28 cellular contexts compared by ENCODE assay signal in the genomic region with DNA sequence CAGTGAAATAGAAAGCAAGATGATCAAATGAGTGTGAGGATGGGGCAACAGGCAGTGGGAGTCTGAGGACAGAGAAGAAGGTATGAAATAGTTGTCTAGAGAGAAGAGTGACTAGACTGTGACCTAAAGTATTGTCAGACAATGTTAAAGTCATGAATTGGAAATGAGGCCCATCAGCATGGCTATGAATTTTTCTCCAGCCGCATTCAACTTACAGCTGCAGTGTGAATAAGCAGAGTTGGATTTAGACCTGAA. TPM values are rescaled to one million over a fixed set of nuclear protein-coding genes. Genes with fewer than 3 reads are reported as not detected.
DNase-seq lines count a peak whose midpoint lies in the region; ATAC-seq and TF ChIP-seq lines count a peak whose summit lies in the region.
"Had no signal": no experiment of that assay in that cellular context is flagged by ENCODE, and none has a peak within 500 bp of the region (broad histone marks: within the 10 kb centered on the region; RNA-seq: fewer than 3 reads in every experiment).

No MANE protein-coding gene starts in this region.

- H4K8ac ChIP-seq in IMR-90 (ENCODE audit: low read depth in 2 of 2, low read length in 2 of 2) = no peak overlapping the region

- no peak overlapping the region for H3K4me2 ChIP-seq in IMR-90 (ENCODE audit: low read depth, low read length)
- H3K4me2 ChIP-seq: BLaER1 had no signal

- DNase-seq in stimulated activated naive CD8-positive, alpha-beta T cell treated with anti-CD3 and anti-CD28 coated beads, Interleukin-15, amount 100 ng/mL, for 72 hours = no peak
- DNase-seq in stimulated activated naive CD8-positive, alpha-beta T cell treated with anti-CD3 and anti-CD28 coated beads, Interleukin-15, Interleukin-2, amounts not matched to agents 100 U/mL and 50 U/mL, for 24 hours = no peak
- no peak for DNase-seq in IMR-90
- no peak for DNase-seq in NAMALWA (ENCODE audit: low spot score)
- no peak for DNase-seq in head of caudate nucleus
- no peak for DNase-seq in germinal center (ENCODE audit: low spot score)
- DNase-seq: 8988T; ACHN; BE2C; C1 segment of cervical spinal cord; CD4-positive, alpha-beta memory T cell; CD8-positive, alpha-beta memory T cell; COR-L47; DMS 273 treated with DMSO at 0.1 percent for 48 hours; DMS153; DMS53; DMS79; DND-41; EL; GDM1 had no signal

- H3K14ac ChIP-seq in IMR-90 (replicated peaks; ENCODE audit: low read depth, low read length) = no peak overlapping the region

- H3K79me1 ChIP-seq in IMR-90 (ENCODE audit: low read depth in 1 of 2, low read length in 2 of 2) = no peaks in the 10 kb centered on the region

- POLR2A ChIA-PET in IMR-90 (lab: Charles Lee; ENCODE audit: unreplicated experiment) = no interaction called here

- H3K27ac Mint-ChIP-seq in stimulated activated naive CD8-positive, alpha-beta T cell treated with anti-CD3 and anti-CD28 coated beads, Interleukin-15, amount 100 ng/mL, for 72 hours = no peak overlapping the region
- H3K27ac Mint-ChIP-seq: CD14-positive monocyte; CD4-positive, alpha-beta memory T cell; CD4-positive, CD25-positive, alpha-beta regulatory T cell; CD8-positive, alpha-beta memory T cell had no signal

- H4K20me1 ChIP-seq in IMR-90 (ENCODE audit: insufficient read depth, low read length) = no peaks in the 10 kb centered on the region
- H4K20me1 ChIP-seq: BLaER1 had no signal

- no peak overlapping the region for H2BK5ac ChIP-seq in IMR-90 (ENCODE audit: low read depth, low read length, poor library complexity, severe bottlenecking)

- no peak overlapping the region for H2BK20ac ChIP-seq in IMR-90 (ENCODE audit: low read depth, low read length)

- no peak overlapping the region for H2BK120ac ChIP-seq in IMR-90 (ENCODE audit: low read depth, low read length)

- TF ChIP-seq CTCF in IMR-90 (conservative IDR thresholded peaks at IDR 0.05; ENCODE audit: low read depth, low read length) = no peak

- H2AFZ ChIP-seq in IMR-90 (replicated peaks; ENCODE audit: low read length, poor library complexity) = no peak overlapping the region

- no peak overlapping the region for H3K18ac ChIP-seq in IMR-90 (ENCODE audit: low read depth, low read length)

- intact Hi-C loops in IMR-90 (cut with micrococcal nuclease) (no loop called here), head of caudate nucleus (cut with DNase I) (no loop called here)

- H2AK9ac ChIP-seq in IMR-90 (replicated peaks; ENCODE audit: low read depth, low read length, poor library complexity) = no peak overlapping the region

- no peak overlapping the region for H3K27ac ChIP-seq in IMR-90 (ENCODE audit: insufficient read depth, low read length)
- H3K27ac ChIP-seq: BLaER1 had no signal

- H3K4me3 Mint-ChIP-seq in stimulated activated naive CD8-positive, alpha-beta T cell treated with anti-CD3 and anti-CD28 coated beads, Interleukin-15, amount 100 ng/mL, for 72 hours = no peak overlapping the region
- H3K4me3 Mint-ChIP-seq: CD14-positive monocyte; CD4-positive, alpha-beta memory T cell; CD4-positive, CD25-positive, alpha-beta regulatory T cell; CD8-positive, alpha-beta memory T cell had no signal

- peak; percentile 23 for ATAC-seq in stimulated activated naive CD8-positive, alpha-beta T cell treated with anti-CD3 and anti-CD28 coated beads, Interleukin-15, amount 100 ng/mL, for 72 hours
- no peak for ATAC-seq in stimulated activated naive CD8-positive, alpha-beta T cell treated with anti-CD3 and anti-CD28 coated beads, Interleukin-15, Interleukin-2, amounts not matched to agents 100 U/mL and 50 U/mL, for 24 hours
- peak; percentile 37 for ATAC-seq in GM21390 (IDR thresholded peaks at IDR 0.05; ENCODE audit: unreplicated experiment)
- no peak for ATAC-seq in IMR-90 (ENCODE audit: low read depth)

- WGBS in IMR-90 (ENCODE audit: extremely low coverage in 2 of 2, insufficient read length in 1 of 2), 2 experiments = no CpG with 5 or more reads among the region's 1 CpG

- H3K9me3 Mint-ChIP-seq in stimulated activated naive CD8-positive, alpha-beta T cell treated with anti-CD3 and anti-CD28 coated beads, Interleukin-15, amount 100 ng/mL, for 72 hours = peaks cover 0 to 12% of the 10 kb centered on the region in 2 donors

- H3K9ac ChIP-seq in IMR-90 (ENCODE audit: low read depth, low read length) = no peak overlapping the region
- H3K9ac ChIP-seq: BLaER1 had no signal

- no peak for TF ChIP-seq RAD21 in IMR-90 (IDR thresholded peaks at IDR 0.05; ENCODE audit: low read length)

- CTCF ChIA-PET in IMR-90 (lab: Yijun Ruan, JAX) = no interaction called here

- H3K27me3 Mint-ChIP-seq in stimulated activated naive CD8-positive, alpha-beta T cell treated with anti-CD3 and anti-CD28 coated beads, Interleukin-15, amount 100 ng/mL, for 72 hours = no peaks in the 10 kb centered on the region
- H3K27me3 Mint-ChIP-seq: CD4-positive, alpha-beta memory T cell; CD4-positive, CD25-positive, alpha-beta regulatory T cell; CD8-positive, alpha-beta memory T cell had no signal

- no peak for TF ChIP-seq POLR2A in IMR-90 (IDR thresholded peaks at IDR 0.05; ENCODE audit: low read depth, low read length)

- no TSS peak for BruUV-seq in IMR-90 (replicated peaks; lab: Mats Ljungman, UMichigan)

- H3K4me3 ChIP-seq in IMR-90 (ENCODE audit: insufficient read depth, low read depth, low read length) = no peak overlapping the region
- H3K4me3 ChIP-seq: BLaER1 had no signal

- in situ Hi-C loops in IMR-90 (cut with MboI; ENCODE audit: low sequenced_read_pairs) = no loop called here

- H4K5ac ChIP-seq in IMR-90 (ENCODE audit: low read depth, low read length) = no peak overlapping the region

- no peaks in the 10 kb centered on the region for H3K9me3 ChIP-seq in IMR-90 (ENCODE audit: control insufficient read depth, insufficient read depth, low read length)
- H3K9me3 ChIP-seq: BE2C had no signal

- H3K4ac ChIP-seq in IMR-90 (ENCODE audit: low read depth, low read length) = no peak overlapping the region

- peak overlapping the region; percentile 27; the same call in 1 of the 2 replicates for H2AK5ac ChIP-seq in IMR-90 (ENCODE audit: low read depth, low read length)

- H3K23ac ChIP-seq in IMR-90 (ENCODE audit: low read depth, low read length) = no peak overlapping the region

- no peaks in the 10 kb centered on the region for H3K4me1 Mint-ChIP-seq in stimulated activated naive CD8-positive, alpha-beta T cell treated with anti-CD3 and anti-CD28 coated beads, Interleukin-15, amount 100 ng/mL, for 72 hours
- H3K4me1 Mint-ChIP-seq: CD14-positive monocyte; CD4-positive, alpha-beta memory T cell; CD4-positive, CD25-positive, alpha-beta regulatory T cell; CD8-positive, alpha-beta memory T cell had no signal

- no peak overlapping the region for H3K56ac ChIP-seq in IMR-90 (ENCODE audit: extremely low read depth, insufficient read depth, low read length)

- H3K4me1 ChIP-seq in IMR-90 (ENCODE audit: control insufficient read depth, insufficient read depth, low read length) = no peaks in the 10 kb centered on the region
- H3K4me1 ChIP-seq: BE2C, BLaER1 had no signal

- H2BK15ac ChIP-seq in IMR-90 (ENCODE audit: low read depth, low read length) = no peak overlapping the region

- H3K36me3 ChIP-seq in IMR-90 (ENCODE audit: control insufficient read depth, insufficient read depth, low read length) = no peaks in the 10 kb centered on the region
- H3K36me3 ChIP-seq: BE2C had no signal

- no peaks in the 10 kb centered on the region for H3K27me3 ChIP-seq in IMR-90 (ENCODE audit: control insufficient read depth, insufficient read depth, low read length)
- H3K27me3 ChIP-seq: BE2C, BLaER1 had no signal

- H4K91ac ChIP-seq in IMR-90 (ENCODE audit: insufficient read depth, low read depth, low read length) = no peak overlapping the region

- peaks cover 3% of the 10 kb centered on the region; the same call in 1 of the 2 replicates for H3K9me1 ChIP-seq in IMR-90 (ENCODE audit: insufficient read depth, low read length)

- dilution Hi-C loops in IMR-90 (cut with HindIII; ENCODE audit: low sequenced_read_pairs, unreplicated experiment) = no loop called here

TF ChIP-seq in IMR-90, 13 proteins besides CTCF, POLR2A, EP300 and RAD21:
- TF ChIP-seq CHD1 (IDR thresholded peaks at IDR 0.05; ENCODE audit: low read depth, low read length) (no peak), MAZ (IDR thresholded peaks at IDR 0.05; ENCODE audit: borderline replicate concordance, low read depth, low read length) (no peak), USF2 (IDR thresholded peaks at IDR 0.05; ENCODE audit: low read depth, low read length) (no peak), BHLHE40 (IDR thresholded peaks at IDR 0.05; ENCODE audit: low read depth, low read length) (no peak), RFX5 (IDR thresholded peaks at IDR 0.05; ENCODE audit: low read depth, low read length) (no peak), FOS (IDR thresholded peaks at IDR 0.05; ENCODE audit: low read depth, low read length) (no peak), MAFK (IDR thresholded peaks at IDR 0.05; ENCODE audit: low read depth, low read length) (no peak), MXI1 (IDR thresholded peaks at IDR 0.05; ENCODE audit: borderline replicate concordance, low read depth, low read length) (no peak), CEBPB (IDR thresholded peaks at IDR 0.05; ENCODE audit: low read depth, low read length) (no peak), RCOR1 (IDR thresholded peaks at IDR 0.05; ENCODE audit: insufficient replicate concordance, low read length) (no peak), NFE2L2 (IDR thresholded peaks at IDR 0.05; ENCODE audit: low read depth, low read length) (no peak), SMC3 (IDR thresholded peaks at IDR 0.05; ENCODE audit: low read depth, low read length) (no peak)
- TF ChIP-seq, protein P1, sequence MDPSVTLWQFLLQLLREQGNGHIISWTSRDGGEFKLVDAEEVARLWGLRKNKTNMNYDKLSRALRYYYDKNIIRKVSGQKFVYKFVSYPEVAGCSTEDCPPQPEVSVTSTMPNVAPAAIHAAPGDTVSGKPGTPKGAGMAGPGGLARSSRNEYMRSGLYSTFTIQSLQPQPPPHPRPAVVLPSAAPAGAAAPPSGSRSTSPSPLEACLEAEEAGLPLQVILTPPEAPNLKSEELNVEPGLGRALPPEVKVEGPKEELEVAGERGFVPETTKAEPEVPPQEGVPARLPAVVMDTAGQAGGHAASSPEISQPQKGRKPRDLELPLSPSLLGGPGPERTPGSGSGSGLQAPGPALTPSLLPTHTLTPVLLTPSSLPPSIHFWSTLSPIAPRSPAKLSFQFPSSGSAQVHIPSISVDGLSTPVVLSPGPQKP (IDR thresholded peaks at IDR 0.05; ENCODE audit: borderline replicate concordance, low read depth, low read length) = no peak

RNA-seq across cellular contexts. Expression of gene TSPYL6, which starts 4.1 kb away (rescaled TPM):
- total RNA-seq in IMR-90 (2012; rRNA removed) = not detected in 2 replicates
- not detected in 2 replicates for polyA plus RNA-seq in IMR-90 (2012; rRNA removed)
- polyA plus RNA-seq in IMR-90 (2012; cell fraction: cytosol; rRNA removed) = not detected in 2 replicates
- 0.02 TPM in 1 of 2 replicates, not detected in the other for polyA plus RNA-seq in IMR-90 (2012; cell fraction: nucleus; rRNA removed; ENCODE audit: low replicate concordance)
- total RNA-seq: A673; CD4-positive, alpha-beta memory T cell; CD4-positive, CD25-positive, alpha-beta regulatory T cell; CD8-positive, alpha-beta memory T cell; Daoy; G401 had no signal
- polyA plus RNA-seq: AG04450; CD14-positive monocyte; CD4-positive, alpha-beta memory T cell; CD4-positive, CD25-positive, alpha-beta regulatory T cell; CD8-positive, alpha-beta memory T cell had no signal

Comparison
In these comparisons a context has a peak if more than half of its experiments do, and no peak if none do; other contexts are left out.
1. ATAC-seq: peak in stimulated activated naive CD8-positive, alpha-beta T cell treated with anti-CD3 and anti-CD28 coated beads, Interleukin-15, amount 100 ng/mL, for 72 hours (single experiment) and GM21390 (single experiment); none in stimulated activated naive CD8-positive, alpha-beta T cell treated with anti-CD3 and anti-CD28 coated beads, Interleukin-15, Interleukin-2, amounts not matched to agents 100 U/mL and 50 U/mL, for 24 hours (single experiment) and IMR-90 (single experiment).